11 cellular contexts compared by ENCODE assay signal in the genomic region with DNA sequence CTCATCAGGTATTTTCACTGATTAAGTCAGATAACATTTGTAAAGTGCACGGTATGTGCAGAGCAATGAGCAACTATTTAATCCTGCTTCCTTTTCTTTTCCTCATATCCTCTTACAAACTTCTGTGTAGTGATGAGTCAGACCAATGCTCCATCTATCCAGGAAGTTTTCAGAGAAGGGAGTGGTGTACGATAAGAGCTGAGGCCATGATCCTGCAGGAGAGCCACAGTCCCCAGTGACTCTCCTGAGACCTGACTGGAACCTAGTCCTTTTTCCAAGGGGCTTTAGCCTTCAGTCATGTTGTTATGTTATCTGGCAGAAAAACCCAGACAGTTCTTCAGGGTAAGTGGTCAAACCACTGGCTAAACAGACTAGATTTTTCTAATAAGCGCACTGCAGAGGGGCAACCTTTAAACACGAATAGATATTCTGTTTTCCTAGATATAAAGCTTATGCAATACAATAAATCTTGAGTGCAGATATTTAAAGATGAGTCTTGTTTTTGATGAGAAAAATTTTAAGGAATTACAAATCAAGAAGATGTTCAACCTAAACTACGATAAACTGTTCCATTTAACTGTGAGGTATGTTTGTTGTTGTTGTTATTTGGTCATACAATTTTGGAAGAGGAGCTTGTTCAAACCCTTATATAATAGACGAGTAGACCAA.
DNase-seq lines count a peak whose midpoint lies in the region; ATAC-seq and TF ChIP-seq lines count a peak whose summit lies in the region.
"Had no signal": no experiment of that assay in that cellular context is flagged by ENCODE, and none has a peak within 500 bp of the region (broad histone marks: within the 10 kb centered on the region; RNA-seq: fewer than 3 reads in every experiment).

No MANE protein-coding gene starts in this region.

- H3K4me3 ChIP-seq in A673 (ENCODE audit: low read depth, low read length, poor library complexity, severe bottlenecking): no peak overlapping the region
- no peak overlapping the region for H3K4me3 ChIP-seq in brain microvascular endothelial cell (ENCODE audit: low read depth, low read length)
- H3K4me3 ChIP-seq in tibial nerve: no peak overlapping the region
- H3K4me3 ChIP-seq: BLaER1 treated with 17β-estradiol and CSF1 and Interleukin-3, amounts not matched to agents 10 nM and 100 nM had no signal

- intact Hi-C loops in A673 (cut with micrococcal nuclease; ENCODE audit: unreplicated experiment): no loop called here

- no peak for ATAC-seq in HG03457 (IDR thresholded peaks at IDR 0.05; ENCODE audit: unreplicated experiment)

- CTCF ChIA-PET in A673 (lab: Charles Lee): interaction anchor here (0.6 kb wide), 1 partner anchor 13 kb away, joined by 4 read pairs; no protein-coding TSS in a partner anchor

- no TSS peak for BruUV-seq in A673 (replicated peaks; lab: Mats Ljungman, UMichigan)

- TF ChIP-seq CTCF in A673 (conservative IDR thresholded peaks at IDR 0.05; ENCODE audit: low read depth, low read length) (no peak), brain microvascular endothelial cell (IDR thresholded peaks at IDR 0.05; ENCODE audit: low read depth, low read length, missing control alignments) (no peak), tibial nerve (IDR thresholded peaks at IDR 0.05) (no peak)

- POLR2A ChIA-PET in A673 (lab: Charles Lee; ENCODE audit: low non-redundant PET): no interaction called here

- no peak overlapping the region for H3K27ac ChIP-seq in A673 (ENCODE audit: low read depth, low read length, poor library complexity, severe bottlenecking)
- H3K27ac ChIP-seq in brain microvascular endothelial cell: peak overlapping the region; percentile 85
- H3K27ac ChIP-seq in tibial nerve: peak overlapping the region in 1 of 4 donors; percentile 16

- in situ Hi-C loops in brain microvascular endothelial cell (cut with HindIII; ENCODE audit: low pct_ligation_motif_present, low sequenced_read_pairs): loop anchor here (25.0 kb wide), 2 partner anchors 111 to 236 kb away; a partner anchor contains a TSS

- whole genome bisulfite sequencing in tibial nerve, 2 donors: 77 to 78% methylated on average over 6 of the region's 6 CpGs

- H3K27me3 ChIP-seq in A673 (replicated peaks; ENCODE audit: insufficient read depth, low read depth, low read length, poor library complexity): no peaks in the 10 kb centered on the region
- no peaks in the 10 kb centered on the region for H3K27me3 ChIP-seq in brain microvascular endothelial cell (replicated peaks)
- H3K27me3 ChIP-seq in tibial nerve: no peaks in the 10 kb centered on the region
- H3K27me3 ChIP-seq: BLaER1 treated with 17β-estradiol and CSF1 and Interleukin-3, amounts not matched to agents 10 nM and 100 nM had no signal

- H3K36me3 ChIP-seq in A673 (ENCODE audit: insufficient read depth, low read length, poor library complexity, severe bottlenecking) (no peaks in the 10 kb centered on the region), brain microvascular endothelial cell (replicated peaks) (no peaks in the 10 kb centered on the region), tibial nerve (no peaks in the 10 kb centered on the region)
- H3K36me3 ChIP-seq: BLaER1 treated with 17β-estradiol and CSF1 and Interleukin-3, amounts not matched to agents 10 nM and 100 nM had no signal

- no peak for TF ChIP-seq POLR2A in tibial nerve (IDR thresholded peaks at IDR 0.05)

- H3K4me1 ChIP-seq in A673 (ENCODE audit: insufficient read depth, low read length, poor library complexity, severe bottlenecking): no peaks in the 10 kb centered on the region
- no peaks in the 10 kb centered on the region for H3K4me1 ChIP-seq in tibial nerve

- DNase-seq in A673 (ENCODE audit: low spot score): peak; percentile 41
- peak; percentile 27 to 41 for DNase-seq in Kasumi-1 (lab: John Stamatoyannopoulos, UW)
- peak; percentile 81 for DNase-seq in brain microvascular endothelial cell
- peak; percentile 57 to 86 for DNase-seq in lung microvascular endothelial cell (ENCODE audit: low read depth in 2 of 2)
- DNase-seq in midbrain (lab: John Stamatoyannopoulos, UW): no peak
- DNase-seq in tibial nerve (ENCODE audit: low spot score in 2 of 2): no peak
- no peak for DNase-seq in GOT3 (lab: John Stamatoyannopoulos, UW)
- DNase-seq: activated CD4-positive, alpha-beta T cell treated with anti-CD3 and anti-CD28 coated beads, Interleukin-2, amount 50 U/mL, for 4 hours; NCI-H446 treated with DMSO at 0.1 percent for 48 hours had no signal

- TF ChIP-seq EP300 in tibial nerve (IDR thresholded peaks at IDR 0.05): no peak

- H3K9me3 ChIP-seq in A673 (ENCODE audit: low read depth, low read length, poor library complexity, severe bottlenecking): no peaks in the 10 kb centered on the region
- no peaks in the 10 kb centered on the region for H3K9me3 ChIP-seq in tibial nerve

Comparison
In these comparisons a context has a peak if more than half of its experiments do, and no peak if none do; other contexts are left out.
1. DNase-seq: peak in A673 (single experiment), Kasumi-1 (2 of 2), brain microvascular endothelial cell (single experiment) and lung microvascular endothelial cell (2 of 2); none in midbrain (single experiment), tibial nerve (0 of 2) and GOT3 (single experiment).